In genomic region chr1:3900969-3901529, GRCh38 we compare ENCODE assay signal across 8 cellular contexts. TPM values are rescaled to one million over a fixed set of nuclear protein-coding genes. Genes with fewer than 3 reads are reported as not detected.
A peak's percentile ranks its signal among the peaks of the same experiment; 100 is the strongest.
DNase-seq lines count a peak whose midpoint lies in the region; ATAC-seq lines count a peak whose summit lies in the region.

No MANE protein-coding gene starts in this region.

- peaks cover 10% of the 10 kb centered on the region for H3K79me1 ChIP-seq in mesendoderm (ENCODE audit: low read length)

- peak overlapping the region; percentile 74 for H3K4me2 ChIP-seq in mesendoderm (ENCODE audit: low read length)

- no CpG with 5 or more reads among the region's 51 CpGs for WGBS in mesendoderm (ENCODE audit: extremely low coverage, insufficient coverage, low lambda C conversion rate)

- H3K36me3 ChIP-seq in endocrine pancreas (ENCODE audit: control insufficient read depth, insufficient read depth, low read length) (no peaks in the 10 kb centered on the region), mesendoderm (ENCODE audit: control insufficient read depth, insufficient read depth, low read length) (no peaks in the 10 kb centered on the region)

- H3K4me3 ChIP-seq in endocrine pancreas (ENCODE audit: control insufficient read depth, insufficient read depth, low read length): no peak overlapping the region
- peak overlapping the region; percentile 68 for H3K4me3 ChIP-seq in mesendoderm (ENCODE audit: low read length)

- H3K18ac ChIP-seq in mesendoderm (ENCODE audit: low read length): peak overlapping the region; percentile 93

- H4K5ac ChIP-seq in mesendoderm (ENCODE audit: low read length): no peak overlapping the region

- H3K9ac ChIP-seq in endocrine pancreas (ENCODE audit: control insufficient read depth, insufficient read depth, low read length): peak overlapping the region; percentile 79
- H3K9ac ChIP-seq in mesendoderm (ENCODE audit: low read length): peak overlapping the region; percentile 99

- H3K23ac ChIP-seq in mesendoderm (ENCODE audit: low read length): no peak overlapping the region

- no peak overlapping the region for H2BK15ac ChIP-seq in mesendoderm (replicated peaks; ENCODE audit: low read depth)

- H3K79me2 ChIP-seq in mesendoderm (ENCODE audit: control insufficient read depth, insufficient read depth, low read length): peaks cover 31% of the 10 kb centered on the region

- H3K9me3 ChIP-seq in endocrine pancreas (ENCODE audit: control insufficient read depth, low read length): no peaks in the 10 kb centered on the region

- peak overlapping the region; percentile 85 for H2BK5ac ChIP-seq in mesendoderm (ENCODE audit: low read length)

- H3K4me1 ChIP-seq in endocrine pancreas (ENCODE audit: control insufficient read depth, insufficient read depth, low read length): no peaks in the 10 kb centered on the region
- no peaks in the 10 kb centered on the region for H3K4me1 ChIP-seq in mesendoderm (ENCODE audit: control insufficient read depth, low read depth, low read length)

- H2AK5ac ChIP-seq in mesendoderm (ENCODE audit: low read length): no peak overlapping the region

- H3K4ac ChIP-seq in mesendoderm (ENCODE audit: low read depth, low read length): peak overlapping the region; percentile 94

- peak overlapping the region; percentile 93 for H3K27ac ChIP-seq in mesendoderm (ENCODE audit: low read depth, low read length)

- peak; percentile 50 for ATAC-seq in GM19372 (IDR thresholded peaks at IDR 0.05; ENCODE audit: low read depth, unreplicated experiment)
- peak; percentile 47 for ATAC-seq in HG03521 (IDR thresholded peaks at IDR 0.05; ENCODE audit: unreplicated experiment)

- DNase-seq in CD1c-positive myeloid dendritic cell (ENCODE audit: extremely low spot score) (peak; percentile 98), NOMO-1 treated with DMSO at 0.1 percent for 48 hours (lab: John Stamatoyannopoulos, UW; ENCODE audit: unreplicated experiment) (peak; percentile 85), mesendoderm (peak; percentile 97)
- DNase-seq in activated CD8-positive, alpha-beta memory T cell treated with anti-CD3 and anti-CD28 coated beads, Interleukin-2, amount 50 U/mL, for 24 hours (ENCODE audit: extremely low read depth): peak; percentile 64
- DNase-seq in stimulated activated CD8-positive, alpha-beta memory T cell treated with anti-CD3 and anti-CD28 coated beads, Interleukin-12 subunit alpha, Interleukin-12 subunit beta, amount 100 ng/mL, for 4 hours (ENCODE audit: low read depth): peak; percentile 72

- H3K56ac ChIP-seq in mesendoderm (ENCODE audit: low read length): peak overlapping the region; percentile 97

- peak overlapping the region; percentile 50 for H2BK120ac ChIP-seq in mesendoderm (ENCODE audit: low read depth, low read length)

- H3K27me3 ChIP-seq in endocrine pancreas (ENCODE audit: control insufficient read depth, insufficient read depth, low read length) (no peaks in the 10 kb centered on the region), mesendoderm (ENCODE audit: insufficient read depth, low read length, poor library complexity) (no peaks in the 10 kb centered on the region)

- H4K8ac ChIP-seq in mesendoderm (ENCODE audit: low read depth, low read length): no peak overlapping the region

RNA-seq across cellular contexts. Expression of gene C1orf174, which starts 1.0 kb away (rescaled TPM):
- polyA plus RNA-seq in mesendoderm (2013, experiment 1 of 2): 29.2 TPM
- polyA plus RNA-seq in mesendoderm (2013, experiment 2 of 2): 29.8 TPM

RNA-seq across cellular contexts. Expression of gene DFFB, which starts 43.8 kb away (rescaled TPM):
- 5.4 TPM for polyA plus RNA-seq in mesendoderm (2013, experiment 1 of 2)
- 5.9 TPM for polyA plus RNA-seq in mesendoderm (2013, experiment 2 of 2)

RNA-seq across cellular contexts. Expression of gene CEP104, which starts 44.0 kb away (rescaled TPM):
- polyA plus RNA-seq in mesendoderm (2013, experiment 1 of 2): 15.6 TPM
- 14.2 TPM for polyA plus RNA-seq in mesendoderm (2013, experiment 2 of 2)
